In genomic region chr2:82657066-82657465, GRCh38 we compare ENCODE assay signal across 7 cellular contexts.
"Had no signal": no experiment of that assay in that cellular context is flagged by ENCODE, and none has a peak within 500 bp of the region (broad histone marks: within the 10 kb centered on the region; RNA-seq: fewer than 3 reads in every experiment).

No MANE protein-coding gene starts in this region.

- H3K36me3 Mint-ChIP-seq: IgD-negative memory B cell had no signal

- H3K4me1 Mint-ChIP-seq: GM23338, H9, IgD-negative memory B cell had no signal

- H3K4me3 ChIP-seq: GM23338 had no signal

- DNase-seq: H9, HFFc6 had no signal

- H3K27me3 Mint-ChIP-seq: IgD-negative memory B cell had no signal

- H3K9me3 Mint-ChIP-seq: GM23338, H9 had no signal

- ATAC-seq: GM23338, HCT116, HepG2 had no signal

- H3K4me3 Mint-ChIP-seq: GM23338, H9, HFFc6, IgD-negative memory B cell had no signal

- H3K27ac Mint-ChIP-seq: GM23338, H9, HFFc6, IgD-negative memory B cell had no signal

- H3K27ac ChIP-seq: HL-60 had no signal
